8 cellular contexts compared by ENCODE assay signal in the genomic region with DNA sequence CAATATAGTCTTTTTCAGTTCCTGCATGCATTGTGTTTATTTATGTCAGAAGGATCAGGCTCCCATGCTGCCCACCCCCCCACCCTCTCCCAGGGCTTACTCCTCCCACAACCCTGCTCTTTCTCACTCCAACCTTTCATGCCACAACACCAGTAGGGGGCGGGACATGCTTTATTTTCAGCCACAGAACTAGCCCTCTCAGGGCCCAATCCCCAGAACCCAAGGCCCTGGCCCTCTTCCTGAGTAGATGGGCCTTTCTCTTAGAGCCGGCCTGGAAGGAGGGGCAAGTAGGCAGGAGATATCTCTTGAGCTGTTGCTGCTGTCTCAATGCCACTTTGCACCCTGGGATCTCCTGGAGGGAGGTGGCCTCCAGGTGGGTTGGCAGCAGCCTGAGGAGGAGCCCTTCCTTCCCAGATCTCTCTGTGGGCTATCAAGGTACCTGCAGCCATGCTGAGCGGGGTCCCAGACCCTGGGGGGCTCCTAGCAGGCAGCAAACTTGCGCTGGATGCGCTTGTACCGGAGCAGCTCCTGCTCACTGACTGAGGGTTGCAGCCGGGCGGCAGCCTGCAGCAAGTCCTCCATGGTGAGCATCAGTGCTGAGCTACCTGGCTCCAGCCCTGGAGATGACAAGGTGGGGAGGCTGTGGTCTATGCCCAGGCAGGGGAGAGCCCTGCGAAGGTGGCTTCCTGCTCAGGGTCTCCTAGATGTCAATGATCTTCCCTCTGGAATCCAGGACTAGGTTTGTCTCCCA. TPM values are rescaled to one million over a fixed set of nuclear protein-coding genes. Genes with fewer than 3 reads are reported as not detected.
A peak's percentile ranks its signal among the peaks of the same experiment; 100 is the strongest.
DNase-seq lines count a peak whose midpoint lies in the region; ATAC-seq and TF ChIP-seq lines count a peak whose summit lies in the region.

No MANE protein-coding gene starts in this region.

- DNase-seq in EH (ENCODE audit: low read depth) (peak; percentile 68), WTC11 (ENCODE audit: low spot score) (peak; percentile 87), hepatocyte (ENCODE audit: low spot score) (peak; percentile 58)
- DNase-seq in effector memory CD4-positive, alpha-beta T cell: no peak

- 82% methylated on average over 9 of the region's 9 CpGs for WGBS in hepatocyte (ENCODE audit: low lambda C conversion rate, missing lambda C conversion rate)

- no peaks in the 10 kb centered on the region for H3K27me3 ChIP-seq in hepatocyte
- H3K27me3 ChIP-seq in effector memory CD4-positive, alpha-beta T cell (replicated peaks; ENCODE audit: control insufficient read depth, insufficient read depth, low read length, poor library complexity, severe bottlenecking): no peaks in the 10 kb centered on the region

- no peaks in the 10 kb centered on the region for H4K20me1 ChIP-seq in hepatocyte (ENCODE audit: insufficient read depth, poor library complexity, severe bottlenecking)

- no peaks in the 10 kb centered on the region for H3K79me2 ChIP-seq in hepatocyte

- H3K27me3 Mint-ChIP-seq in WTC11 (ENCODE audit: low read depth): peaks cover 29% of the 10 kb centered on the region

- H3K36me3 Mint-ChIP-seq in WTC11: no peaks in the 10 kb centered on the region

- H3K4me1 ChIP-seq in hepatocyte (ENCODE audit: insufficient read depth): peaks cover 14% of the 10 kb centered on the region
- peaks cover 11% of the 10 kb centered on the region for H3K4me1 ChIP-seq in effector memory CD4-positive, alpha-beta T cell (ENCODE audit: control insufficient read depth, insufficient read depth, low read length, poor library complexity, severe bottlenecking)

- TF ChIP-seq CTCF in WTC11 (IDR thresholded peaks at IDR 0.05): no peak
- TF ChIP-seq CTCF in hepatocyte (IDR thresholded peaks at IDR 0.05; ENCODE audit: poor library complexity): peak; percentile 30

- peaks cover 11% of the 10 kb centered on the region; the same call in 1 of the 2 replicates for H3K4me1 Mint-ChIP-seq in WTC11

- no peak overlapping the region for H3K4me3 ChIP-seq in hepatocyte
- no peak overlapping the region for H3K4me3 ChIP-seq in effector memory CD4-positive, alpha-beta T cell (ENCODE audit: insufficient read depth, low read depth, low read length, poor library complexity, severe bottlenecking)

- ATAC-seq in WTC11: peak; percentile 78
- no peak for ATAC-seq in GM21576 (IDR thresholded peaks at IDR 0.05; ENCODE audit: unreplicated experiment)
- no peak for ATAC-seq in GM18502 (IDR thresholded peaks at IDR 0.05; ENCODE audit: poor library complexity, unreplicated experiment)
- no peak for ATAC-seq in GM18858 (IDR thresholded peaks at IDR 0.05; ENCODE audit: unreplicated experiment)

- no peak overlapping the region for H3K4me3 Mint-ChIP-seq in WTC11

- H3K36me3 ChIP-seq in hepatocyte (replicated peaks; ENCODE audit: insufficient read depth, low read depth): no peaks in the 10 kb centered on the region
- peaks cover 19% of the 10 kb centered on the region for H3K36me3 ChIP-seq in effector memory CD4-positive, alpha-beta T cell (ENCODE audit: control insufficient read depth, insufficient read depth, low read length)

- H3K27ac ChIP-seq in hepatocyte: no peak overlapping the region
- H3K27ac ChIP-seq in effector memory CD4-positive, alpha-beta T cell (ENCODE audit: insufficient read depth, low read length, poor library complexity, severe bottlenecking): no peak overlapping the region

- CTCF ChIA-PET in WTC11 (lab: Charles Lee): interaction anchor here (0.6 to 2.6 kb wide), 22 partner anchors 11 to 418 kb away, joined by 3 to 19 read pairs (median 5); partner anchors contain the start of genes CNPY3, CUL7, DNPH1 and KLC4

- no peak for TF ChIP-seq EP300 in Ishikawa (IDR thresholded peaks at IDR 0.05; ENCODE audit: borderline replicate concordance)

- POLR2A ChIA-PET in WTC11 (lab: Charles Lee): interaction anchor here (0.8 kb wide), 1 partner anchor 20 kb away, joined by 3 read pairs; the partner anchor contains the start of gene PPP2R5D

- no peak overlapping the region for H2AFZ ChIP-seq in hepatocyte

- no peak overlapping the region for H3K4me2 ChIP-seq in hepatocyte

- no peaks in the 10 kb centered on the region for H3K9me2 ChIP-seq in hepatocyte (replicated peaks; ENCODE audit: insufficient read depth)

- H3K27ac Mint-ChIP-seq in WTC11: no peak overlapping the region

- peak; percentile 62 for TF ChIP-seq RAD21 in Ishikawa (IDR thresholded peaks at IDR 0.05; ENCODE audit: low read depth)

- H3K9me3 ChIP-seq in hepatocyte (ENCODE audit: low read depth): no peaks in the 10 kb centered on the region
- H3K9me3 ChIP-seq in effector memory CD4-positive, alpha-beta T cell (ENCODE audit: control insufficient read depth, low read length): no peaks in the 10 kb centered on the region

- no peaks in the 10 kb centered on the region for H3K9me3 Mint-ChIP-seq in WTC11

TF ChIP-seq in Ishikawa, 13 proteins besides CTCF, POLR2A, EP300 and RAD21 (continues in another document):
- no peak for TF ChIP-seq USF1 (IDR thresholded peaks at IDR 0.05)
- TF ChIP-seq, protein P1, sequence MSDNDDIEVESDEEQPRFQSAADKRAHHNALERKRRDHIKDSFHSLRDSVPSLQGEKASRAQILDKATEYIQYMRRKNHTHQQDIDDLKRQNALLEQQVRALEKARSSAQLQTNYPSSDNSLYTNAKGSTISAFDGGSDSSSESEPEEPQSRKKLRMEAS (IDR thresholded peaks at IDR 0.05): no peak
- TF ChIP-seq FOXM1 (IDR thresholded peaks at IDR 0.05; ENCODE audit: borderline replicate concordance, low read depth): no peak
- TF ChIP-seq EGR1 (IDR thresholded peaks at IDR 0.05): no peak

TF ChIP-seq in WTC11, 78 proteins besides CTCF, POLR2A, EP300 and RAD21:
- TF ChIP-seq ESRRA (CRISPR knock-in tag; IDR thresholded peaks at IDR 0.05; ENCODE audit: borderline replicate concordance) (no peak), MXD4 (CRISPR knock-in tag; IDR thresholded peaks at IDR 0.05; ENCODE audit: borderline replicate concordance) (no peak), CREB1 (CRISPR knock-in tag; IDR thresholded peaks at IDR 0.05) (no peak)

RNA-seq across cellular contexts. Expression of gene GNMT, which starts 3.5 kb away (rescaled TPM):
- 1.6 to 2.7 TPM (median 2.0 TPM) in 3 replicates for total RNA-seq in WTC11 (2021)
- total RNA-seq in hepatocyte: 4.4 and 6.5 TPM in 2 replicates
- 10.4 and 16.2 TPM in 2 replicates for polyA plus RNA-seq in hepatocyte

RNA-seq across cellular contexts. Expression of gene PEX6, which starts 15.0 kb away (rescaled TPM):
- total RNA-seq in WTC11 (2021) (8.2 to 12.6 TPM (median 11.7 TPM) in 3 replicates), hepatocyte (32.4 and 39.4 TPM in 2 replicates)
- 36.0 and 46.1 TPM in 2 replicates for polyA plus RNA-seq in hepatocyte

RNA-seq across cellular contexts. Expression of gene PPP2R5D, which starts 20.3 kb away (rescaled TPM):
- total RNA-seq in WTC11 (2021): 47.5 to 52.7 TPM (median 49.0 TPM) in 3 replicates
- total RNA-seq in hepatocyte: 35.2 and 40.2 TPM in 2 replicates
- polyA plus RNA-seq in hepatocyte: 28.3 and 30.8 TPM in 2 replicates

RNA-seq across cellular contexts. Expression of gene CNPY3, which starts 34.8 kb away (rescaled TPM):
- total RNA-seq in WTC11 (2021) (67.0 to 88.7 TPM (median 86.5 TPM) in 3 replicates), hepatocyte (53.8 and 71.8 TPM in 2 replicates)
- polyA plus RNA-seq in hepatocyte: 137 and 152 TPM in 2 replicates

RNA-seq across cellular contexts. Expression of gene PTCRA, which starts 48.2 kb away (rescaled TPM):
- total RNA-seq in WTC11 (2021): not detected in 3 replicates
- not detected in 2 replicates for total RNA-seq in hepatocyte
- polyA plus RNA-seq in hepatocyte: not detected in 2 replicates

Comparison
In these comparisons a context has a peak if more than half of its experiments do, and no peak if none do; other contexts are left out.
1. DNase-seq: peak in EH (single experiment), WTC11 (single experiment) and hepatocyte (single experiment); none in effector memory CD4-positive, alpha-beta T cell (0 of 3).